ENCODE assay signal across 8 cellular contexts in the genomic region with DNA sequence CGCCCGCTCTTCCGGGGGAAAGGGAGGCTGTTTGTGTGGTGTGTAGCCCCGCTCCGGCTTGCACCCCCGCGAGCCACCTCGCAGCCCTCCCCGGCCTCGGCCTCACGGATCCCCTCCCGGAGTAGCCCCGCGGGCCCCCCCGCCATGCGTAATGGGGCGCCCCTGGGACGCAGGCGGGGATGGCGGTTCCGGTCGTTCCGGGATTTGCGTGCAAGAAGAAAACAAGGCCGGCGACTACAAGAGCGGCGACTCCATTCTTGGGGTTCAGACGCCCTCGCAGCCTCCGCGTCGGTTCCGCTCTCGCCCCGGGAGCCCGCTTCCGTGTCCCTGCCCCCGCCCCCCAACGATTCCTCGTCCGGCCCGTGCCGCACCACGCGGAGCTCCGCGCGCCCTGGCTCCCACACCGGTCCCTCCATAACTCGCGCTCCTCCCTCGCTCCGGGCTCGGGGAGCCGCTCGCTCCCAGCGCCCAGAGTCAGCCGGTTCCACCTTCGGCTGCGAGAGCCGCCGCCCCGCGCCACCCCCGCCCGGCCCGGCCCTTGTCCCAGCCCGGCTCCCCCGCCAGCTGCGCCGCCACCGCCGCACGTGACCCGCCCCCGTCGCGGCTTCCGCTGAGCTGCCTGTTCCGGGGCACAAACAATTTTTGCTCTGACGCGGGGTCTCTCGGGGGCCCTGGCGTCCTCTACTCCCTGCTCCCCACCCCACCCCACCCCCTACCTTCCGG.
DNase-seq lines count a peak whose midpoint lies in the region; ATAC-seq and TF ChIP-seq lines count a peak whose summit lies in the region.

No MANE protein-coding gene starts in this region.

- intact Hi-C loops in PC-3 (cut with micrococcal nuclease) = loop anchor here (5.0 to 10.0 kb wide), 3 partner anchors 91 to 288 kb away; no protein-coding TSS in a partner anchor

- H3K9me3 ChIP-seq in DOHH2 (ENCODE audit: control insufficient read depth, insufficient read depth, low read length) (no peaks in the 10 kb centered on the region), PC-3 (ENCODE audit: low read length) (no peaks in the 10 kb centered on the region), cardiac muscle cell (ENCODE audit: low read depth) (no peaks in the 10 kb centered on the region), trophoblast cell (ENCODE audit: insufficient read depth, low read depth, low read length) (no peaks in the 10 kb centered on the region)

- no CpG with 5 or more reads among the region's 86 CpGs for WGBS in trophoblast cell (ENCODE audit: extremely low coverage, insufficient coverage, insufficient read length)

- no peak overlapping the region for H2BK5ac ChIP-seq in trophoblast cell (ENCODE audit: low read depth, low read length, poor library complexity)

- peak overlapping the region; percentile 54 for H3K18ac ChIP-seq in trophoblast cell (ENCODE audit: low read length)

- H3K4me1 ChIP-seq in DOHH2 (ENCODE audit: control insufficient read depth, low read length) (peaks cover 52% of the 10 kb centered on the region), PC-3 (ENCODE audit: insufficient read depth, low read length) (peaks cover 38% of the 10 kb centered on the region), cardiac muscle cell (ENCODE audit: low read depth) (peaks cover 12% of the 10 kb centered on the region), trophoblast cell (ENCODE audit: control insufficient read depth in 1 of 2, insufficient read depth in 2 of 2, low read length in 2 of 2) (peaks cover 9 to 28% of the 10 kb centered on the region in 2 experiments)

- peak overlapping the region; percentile 99 for H3K27ac Mint-ChIP-seq in activated naive CD4-positive, alpha-beta T cell treated with anti-CD3 and anti-CD28 coated beads, Interleukin-2, amount 10 ng/mL, durations not matched to agents 7 days and 5 days

- H3K4me3 ChIP-seq in DOHH2 (ENCODE audit: low read length) (peak overlapping the region; percentile 85), PC-3 (ENCODE audit: low read length) (peak overlapping the region; percentile 69), cardiac muscle cell (peak overlapping the region; percentile 44), trophoblast cell (ENCODE audit: low read depth, low read length) (peak overlapping the region; percentile 69)

- H2BK12ac ChIP-seq in trophoblast cell (ENCODE audit: low read length) = no peak overlapping the region

- H3K4ac ChIP-seq in trophoblast cell (ENCODE audit: low read depth, low read length) = no peak overlapping the region

- H3F3A ChIP-seq in DOHH2 (ENCODE audit: control insufficient read depth, insufficient read depth) = peaks cover 5% of the 10 kb centered on the region; the same call in 1 of the 2 replicates
- no peaks in the 10 kb centered on the region for H3F3A ChIP-seq in PC-3 (ENCODE audit: low read length, unreplicated experiment)

- H2BK120ac ChIP-seq in trophoblast cell (ENCODE audit: insufficient read depth, low read length, poor library complexity) = peak overlapping the region; percentile 13

- no peaks in the 10 kb centered on the region for H3K9me2 ChIP-seq in DOHH2 (replicated peaks; ENCODE audit: control insufficient read depth, low read length)
- H3K9me2 ChIP-seq in PC-3 (replicated peaks; ENCODE audit: low read length) = no peaks in the 10 kb centered on the region

- CTCF ChIA-PET in PC-3 (lab: Charles Lee) = no interaction called here
- CTCF ChIA-PET in activated naive CD4-positive, alpha-beta T cell treated with anti-CD3 and anti-CD28 coated beads, Interleukin-2, amount 10 ng/mL, durations not matched to agents 7 days and 5 days (lab: Charles Lee) = interaction anchor here (0.7 to 1.2 kb wide), 3 partner anchors 25 to 292 kb away, joined by 3 read pairs; no protein-coding TSS in a partner anchor

- H3K9ac ChIP-seq in PC-3 (ENCODE audit: low read length) (peak overlapping the region; percentile 65), trophoblast cell (ENCODE audit: low read length) (no peak overlapping the region)

- H3K79me2 ChIP-seq in DOHH2 (ENCODE audit: control insufficient read depth, low read length) (peaks cover 15% of the 10 kb centered on the region), PC-3 (ENCODE audit: low read length) (no peaks in the 10 kb centered on the region), trophoblast cell (ENCODE audit: control insufficient read depth, insufficient read depth, low read length, poor library complexity) (no peaks in the 10 kb centered on the region)

- DNase-seq in PC-3 (peak; percentile 18), cardiac muscle cell (ENCODE audit: low read depth in 1 of 2, low spot score in 1 of 2) (peak; percentile 62 to 81), trophoblast cell (peak in 1 of 2 donors; percentile 36), SW 1271 (lab: John Stamatoyannopoulos, UW) (no peak), DMS79 treated with DMSO at 0.1 percent for 48 hours (lab: John Stamatoyannopoulos, UW) (no peak)
- peak; percentile 80 for DNase-seq in activated naive CD4-positive, alpha-beta T cell treated with anti-CD3 and anti-CD28 coated beads, Interleukin-2, amount 10 ng/mL, durations not matched to agents 7 days and 5 days

- H3K27me3 ChIP-seq in DOHH2 (ENCODE audit: control insufficient read depth, low read length) = no peaks in the 10 kb centered on the region
- H3K27me3 ChIP-seq in PC-3 (ENCODE audit: low read length) = no peaks in the 10 kb centered on the region
- no peaks in the 10 kb centered on the region for H3K27me3 ChIP-seq in cardiac muscle cell
- peaks cover 3% of the 10 kb centered on the region for H3K27me3 ChIP-seq in trophoblast cell (ENCODE audit: insufficient read depth, low read length)

- peak overlapping the region; percentile 69 for H4K8ac ChIP-seq in trophoblast cell (ENCODE audit: low read depth, low read length)

- peak overlapping the region; percentile 67 for H4K91ac ChIP-seq in trophoblast cell (ENCODE audit: low read depth, low read length)

- H3K27ac ChIP-seq in DOHH2 (ENCODE audit: low read depth, low read length) = peak overlapping the region; percentile 95
- peak overlapping the region; percentile 55; the same call in 1 of the 2 replicates for H3K27ac ChIP-seq in PC-3 (ENCODE audit: low read length)
- peak overlapping the region; percentile 85 for H3K27ac ChIP-seq in cardiac muscle cell
- H3K27ac ChIP-seq in trophoblast cell (ENCODE audit: low read depth, low read length) = no peak overlapping the region

- H3K14ac ChIP-seq in trophoblast cell (ENCODE audit: low read length) = peak overlapping the region; percentile 54

- POLR2A ChIA-PET in PC-3 (lab: Charles Lee; ENCODE audit: unreplicated experiment) = interaction anchor here (0.5 to 0.7 kb wide), 3 partner anchors 16 to 1193 kb away, joined by 4 to 5 read pairs (median 5); no protein-coding TSS in a partner anchor

- no peaks in the 10 kb centered on the region for H3K36me3 Mint-ChIP-seq in activated naive CD4-positive, alpha-beta T cell treated with anti-CD3 and anti-CD28 coated beads, Interleukin-2, amount 10 ng/mL, durations not matched to agents 7 days and 5 days

- H2AFZ ChIP-seq in PC-3 (ENCODE audit: low read length) (peak overlapping the region; percentile 79), trophoblast cell (ENCODE audit: insufficient read depth, low read length, poor library complexity) (peak overlapping the region; percentile 25)

- H3K9me3 Mint-ChIP-seq in activated naive CD4-positive, alpha-beta T cell treated with anti-CD3 and anti-CD28 coated beads, Interleukin-2, amount 10 ng/mL, durations not matched to agents 7 days and 5 days = no peaks in the 10 kb centered on the region

- H4K20me1 ChIP-seq in DOHH2 (ENCODE audit: control insufficient read depth, insufficient read depth, low read depth, low read length) (no peaks in the 10 kb centered on the region), PC-3 (ENCODE audit: low read length) (no peaks in the 10 kb centered on the region)

- ATAC-seq in GM21737 (IDR thresholded peaks at IDR 0.05; ENCODE audit: unreplicated experiment) (peak; percentile 28), PC-3 (peak; percentile 6)

- H3K4me2 ChIP-seq in DOHH2 (ENCODE audit: low read length) = peak overlapping the region; percentile 92
- peak overlapping the region; percentile 94 for H3K4me2 ChIP-seq in PC-3 (ENCODE audit: low read length)
- H3K4me2 ChIP-seq in trophoblast cell (ENCODE audit: low read length) = peak overlapping the region; percentile 94

- H3K23ac ChIP-seq in trophoblast cell (ENCODE audit: low read length) = no peak overlapping the region

- no peaks in the 10 kb centered on the region for H3K36me3 ChIP-seq in DOHH2 (ENCODE audit: control insufficient read depth, low read length)
- H3K36me3 ChIP-seq in PC-3 (ENCODE audit: low read depth, low read length) = no peaks in the 10 kb centered on the region
- H3K36me3 ChIP-seq in cardiac muscle cell = no peaks in the 10 kb centered on the region
- H3K36me3 ChIP-seq in trophoblast cell (ENCODE audit: control insufficient read depth in 1 of 2, insufficient read depth in 2 of 2, low read length in 2 of 2) = no peaks in the 10 kb centered on the region

- peaks cover 31% of the 10 kb centered on the region for H3K4me1 Mint-ChIP-seq in activated naive CD4-positive, alpha-beta T cell treated with anti-CD3 and anti-CD28 coated beads, Interleukin-2, amount 10 ng/mL, durations not matched to agents 7 days and 5 days

- H4K12ac ChIP-seq in trophoblast cell (ENCODE audit: low read depth, low read length) = peak overlapping the region; percentile 64

- peaks cover 17% of the 10 kb centered on the region for H3K79me1 ChIP-seq in trophoblast cell (ENCODE audit: low read length)

- H3K4me3 Mint-ChIP-seq in activated naive CD4-positive, alpha-beta T cell treated with anti-CD3 and anti-CD28 coated beads, Interleukin-2, amount 10 ng/mL, durations not matched to agents 7 days and 5 days = peak overlapping the region; percentile 85

- no peak for TF ChIP-seq CTCF in DOHH2 (IDR thresholded peaks at IDR 0.05; ENCODE audit: low read depth, low read length, poor library complexity, severe bottlenecking)
- no peak for TF ChIP-seq CTCF in PC-3 (conservative IDR thresholded peaks at IDR 0.05; ENCODE audit: low read depth, low read length)
- TF ChIP-seq CTCF in cardiac muscle cell (IDR thresholded peaks at IDR 0.05; ENCODE audit: low read depth, low read length) = no peak

- BruUV-seq in PC-3 (replicated peaks; lab: Mats Ljungman, UMichigan) = no TSS peak

- no peak overlapping the region for H2AK5ac ChIP-seq in trophoblast cell (ENCODE audit: low read length)

- H3K27me3 Mint-ChIP-seq in activated naive CD4-positive, alpha-beta T cell treated with anti-CD3 and anti-CD28 coated beads, Interleukin-2, amount 10 ng/mL, durations not matched to agents 7 days and 5 days = no peaks in the 10 kb centered on the region

Comparison
In these comparisons a context has a peak if more than half of its experiments do, and no peak if none do; other contexts are left out.
1. DNase-seq: peak in PC-3 (single experiment), activated naive CD4-positive, alpha-beta T cell treated with anti-CD3 and anti-CD28 coated beads, Interleukin-2, amount 10 ng/mL, durations not matched to agents 7 days and 5 days (single experiment) and cardiac muscle cell (2 of 2); none in SW 1271 (0 of 2) and DMS79 treated with DMSO at 0.1 percent for 48 hours (single experiment).
2. Peak in every context shown above with its lines, with median percentiles within 50 percentile points of each other: H3K4me2 ChIP-seq and H3K4me3 ChIP-seq.